Comparison of ENCODE assay signal across 8 cellular contexts in the genomic region with DNA sequence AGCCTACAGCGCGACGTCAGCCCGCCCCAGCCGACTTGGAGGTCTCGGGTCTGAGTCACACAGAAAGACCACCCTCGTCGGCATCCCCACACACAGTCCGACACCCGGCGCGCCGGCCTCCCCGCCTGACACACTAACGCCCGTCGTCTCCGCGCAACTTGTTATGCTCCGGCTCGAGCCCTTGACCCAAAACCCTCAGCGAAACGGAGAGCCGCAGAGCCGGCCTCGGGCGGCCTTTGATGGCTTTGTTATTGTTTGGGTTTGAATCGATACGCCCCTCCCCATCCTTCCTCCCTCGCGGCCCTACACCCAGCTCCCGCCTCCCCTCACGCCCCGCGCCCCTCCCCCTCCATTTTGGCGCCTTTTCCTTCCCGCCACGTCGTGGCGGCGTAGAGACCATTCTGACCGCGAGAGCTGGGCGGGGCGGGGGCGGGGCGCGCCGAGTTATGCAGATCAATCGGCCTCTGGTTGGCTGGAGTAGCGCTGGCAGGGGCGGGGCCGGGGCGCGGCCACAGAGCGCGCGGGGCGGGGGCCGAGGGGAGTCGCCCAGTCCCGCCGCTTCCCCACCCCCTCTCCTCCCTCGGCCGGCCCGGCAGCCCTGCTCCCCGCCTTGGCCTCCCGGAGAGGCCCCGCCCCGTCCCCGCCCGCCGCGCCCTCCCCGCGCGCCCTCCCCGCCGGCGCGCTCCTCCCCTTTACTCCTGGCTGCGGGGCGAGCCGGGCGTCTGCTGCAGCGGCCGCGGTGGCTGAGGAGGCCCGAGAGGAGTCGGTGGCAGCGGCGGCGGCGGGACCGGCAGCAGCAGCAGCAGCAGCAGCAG. TPM values are rescaled to one million over a fixed set of nuclear protein-coding genes. Genes with fewer than 3 reads are reported as not detected.
DNase-seq lines count a peak whose midpoint lies in the region; TF ChIP-seq lines count a peak whose summit lies in the region.

Gene PIM1, plus strand, starts transcription at position 695 of the 815 bp plus-strand sequence. CDS start 424 bp downstream, outside the sequence.

- CTCF ChIA-PET in SK-N-SH (lab: Yijun Ruan, JAX): interaction anchor here (0.7 to 15.1 kb wide), 18 partner anchors 9 to 284 kb away, joined by 3 to 490 read pairs (median 10); partner anchors contain the start of gene C6orf89

- POLR2A ChIA-PET in SK-N-SH (lab: Yijun Ruan, JAX): interaction anchor here (0.9 to 3.3 kb wide), 5 partner anchors 39 to 184 kb away, joined by 3 to 27 read pairs (median 17); partner anchors contain the start of gene MTCH1

- peak; percentile 81 for DNase-seq in GF-D8 (lab: John Stamatoyannopoulos, UW)
- DNase-seq in HFF-Myc (ENCODE audit: extremely low read depth, low read depth): peak; percentile 70
- DNase-seq in NB4 (ENCODE audit: low read depth): peak; percentile 99
- DNase-seq in SK-N-SH: peak; percentile 99
- peak; percentile 100 for DNase-seq in activated naive CD4-positive, alpha-beta T cell treated with anti-CD3 and anti-CD28 coated beads, Interleukin-2, amount 50 U/mL, for 16 hours
- DNase-seq in germinal center (ENCODE audit: low spot score): peak; percentile 98
- DNase-seq in nucleus accumbens (lab: John Stamatoyannopoulos, UW): peak; percentile 77 to 100 (median 98)
- DNase-seq in superior temporal gyrus (ENCODE audit: extremely low spot score): peak; percentile 80

- no peak for TF ChIP-seq RAD21 in SK-N-SH (IDR thresholded peaks at IDR 0.05; ENCODE audit: low read length)

- H3K27me3 ChIP-seq in SK-N-SH (ENCODE audit: insufficient read depth): no peaks in the 10 kb centered on the region

- H3K79me2 ChIP-seq in SK-N-SH (ENCODE audit: insufficient read depth): peaks cover 29% of the 10 kb centered on the region

- H3K9me2 ChIP-seq in SK-N-SH: no peaks in the 10 kb centered on the region

- H3K9ac ChIP-seq in SK-N-SH: peak within 1 kb of the TSS; percentile 97

- H3K4me2 ChIP-seq in SK-N-SH: peak within 1 kb of the TSS; percentile 99

- WGBS in SK-N-SH (ENCODE audit: low lambda C conversion rate): under 1% methylated on average over 40 of the region's 95 CpGs

- peaks cover 17% of the 10 kb centered on the region for H4K20me1 ChIP-seq in SK-N-SH (ENCODE audit: insufficient read depth)

- H3K36me3 ChIP-seq in SK-N-SH (replicated peaks in 1 of 2; ENCODE audit: control insufficient read depth in 1 of 2, insufficient read depth in 2 of 2, low read length in 1 of 2): peaks cover 22 to 23% of the 10 kb centered on the region in 2 experiments

- H3F3A ChIP-seq in SK-N-SH (replicated peaks; ENCODE audit: insufficient read depth): peaks cover 9% of the 10 kb centered on the region

- TF ChIP-seq CTCF in HFF-Myc (IDR thresholded peaks at IDR 0.05; ENCODE audit: low read depth, low read length, missing control alignments) (no peak), NB4 (IDR thresholded peaks at IDR 0.05; ENCODE audit: low read depth, low read length) (no peak), SK-N-SH (IDR thresholded peaks at IDR 0.05) (no peak)

- no peaks in the 10 kb centered on the region for H3K9me3 ChIP-seq in SK-N-SH

- TF ChIP-seq EP300 in SK-N-SH (IDR thresholded peaks at IDR 0.05; ENCODE audit: borderline replicate concordance in 1 of 2, low read depth in 1 of 2, low read length in 1 of 2): peak in 1 of 2 experiments; percentile 31; a peak in 1 of 4 replicates

- TF ChIP-seq POLR2A in NB4 (IDR thresholded peaks at IDR 0.05; ENCODE audit: extremely low read depth, insufficient read length): peak; percentile 29

- H3K4me1 ChIP-seq in SK-N-SH (ENCODE audit: control insufficient read depth in 1 of 2, insufficient read depth in 2 of 2, low read depth in 1 of 2, low read length in 1 of 2): peaks cover 4 to 19% of the 10 kb centered on the region in 2 experiments; a peak in 3 of 4 replicates

- peak within 1 kb of the TSS; percentile 88 to 95 for H3K27ac ChIP-seq in SK-N-SH (ENCODE audit: low read depth in 2 of 2, low read length in 1 of 2)

- peak within 1 kb of the TSS; percentile 54 for H2AFZ ChIP-seq in SK-N-SH (ENCODE audit: low read depth)

- H3K4me3 ChIP-seq in HFF-Myc (replicated peaks; ENCODE audit: low read depth, low read length) (peak within 1 kb of the TSS; percentile 80), NB4 (ENCODE audit: low read depth, low read length) (peak within 1 kb of the TSS; percentile 63), SK-N-SH (ENCODE audit: low read depth in 2 of 2, low read length in 1 of 2) (peak within 1 kb of the TSS; percentile 89 to 93)

TF ChIP-seq in SK-N-SH, 30 proteins besides CTCF, POLR2A, EP300 and RAD21:
- TF ChIP-seq, protein P1, sequence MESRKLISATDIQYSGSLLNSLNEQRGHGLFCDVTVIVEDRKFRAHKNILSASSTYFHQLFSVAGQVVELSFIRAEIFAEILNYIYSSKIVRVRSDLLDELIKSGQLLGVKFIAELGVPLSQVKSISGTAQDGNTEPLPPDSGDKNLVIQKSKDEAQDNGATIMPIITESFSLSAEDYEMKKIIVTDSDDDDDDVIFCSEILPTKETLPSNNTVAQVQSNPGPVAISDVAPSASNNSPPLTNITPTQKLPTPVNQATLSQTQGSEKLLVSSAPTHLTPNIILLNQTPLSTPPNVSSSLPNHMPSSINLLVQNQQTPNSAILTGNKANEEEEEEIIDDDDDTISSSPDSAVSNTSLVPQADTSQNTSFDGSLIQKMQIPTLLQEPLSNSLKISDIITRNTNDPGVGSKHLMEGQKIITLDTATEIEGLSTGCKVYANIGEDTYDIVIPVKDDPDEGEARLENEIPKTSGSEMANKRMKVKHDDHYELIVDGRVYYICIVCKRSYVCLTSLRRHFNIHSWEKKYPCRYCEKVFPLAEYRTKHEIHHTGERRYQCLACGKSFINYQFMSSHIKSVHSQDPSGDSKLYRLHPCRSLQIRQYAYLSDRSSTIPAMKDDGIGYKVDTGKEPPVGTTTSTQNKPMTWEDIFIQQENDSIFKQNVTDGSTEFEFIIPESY (IDR thresholded peaks at IDR 0.05; ENCODE audit: borderline replicate concordance, low read depth): peak; percentile 66; the same call in 1 of the 2 replicates
- no peak for TF ChIP-seq YY1 (IDR thresholded peaks at IDR 0.05; ENCODE audit: low read depth)
- no peak for TF ChIP-seq MEF2A (IDR thresholded peaks at IDR 0.05; ENCODE audit: borderline replicate concordance, low read depth)
- TF ChIP-seq PBX3 (IDR thresholded peaks at IDR 0.05): no peak
- TF ChIP-seq EZH2phosphoT487 (IDR thresholded peaks at IDR 0.05; ENCODE audit: borderline replicate concordance, low read depth): no peak
- TF ChIP-seq GATA2 (CRISPR knock-in tag; IDR thresholded peaks at IDR 0.05): no peak
- 0 out of 2 replicates have a peak, but pooled peaks have one; percentile 27 for TF ChIP-seq POLR2AphosphoS5 (IDR thresholded peaks at IDR 0.05; ENCODE audit: low read depth, low read length)
- peak; percentile 12; the same call in 1 of the 2 replicates for TF ChIP-seq TCF12 (IDR thresholded peaks at IDR 0.05)
- TF ChIP-seq CHD2 (IDR thresholded peaks at IDR 0.05; ENCODE audit: low read length, partially characterized antibody): peak; percentile 78
- peak; percentile 81 for TF ChIP-seq MAX (IDR thresholded peaks at IDR 0.05; ENCODE audit: low read depth)
- peak; percentile 63; the same call in 1 of the 2 replicates for TF ChIP-seq RXRA (IDR thresholded peaks at IDR 0.05; ENCODE audit: borderline replicate concordance, low read depth)
- TF ChIP-seq FOXM1 (IDR thresholded peaks at IDR 0.05; ENCODE audit: low read depth): peak; percentile 91
- peak; percentile 29 for TF ChIP-seq NFIC (IDR thresholded peaks at IDR 0.05; ENCODE audit: borderline replicate concordance)
- TF ChIP-seq USF1 (IDR thresholded peaks at IDR 0.05; ENCODE audit: borderline replicate concordance, low read depth): no peak
- TF ChIP-seq ELF1 (IDR thresholded peaks at IDR 0.05): no peak
- TF ChIP-seq TEAD4 (IDR thresholded peaks at IDR 0.05; ENCODE audit: borderline replicate concordance, insufficient read depth): no peak
- peak; percentile 60 for TF ChIP-seq TAF1 (IDR thresholded peaks at IDR 0.05; ENCODE audit: borderline replicate concordance, low read depth, low read length)
- peak; percentile 50 for TF ChIP-seq SIN3A (IDR thresholded peaks at IDR 0.05; ENCODE audit: borderline replicate concordance, low read depth, low read length)
- TF ChIP-seq USF2 (IDR thresholded peaks at IDR 0.05; ENCODE audit: borderline replicate concordance, low read depth, low read length): no peak

RNA-seq across cellular contexts. Expression of gene PIM1, which starts in this region (rescaled TPM):
- polyA plus RNA-seq in SK-N-SH (2012; rRNA removed): 33.9 and 35.3 TPM in 2 replicates
- 18.9 and 20.6 TPM in 2 replicates for polyA plus RNA-seq in SK-N-SH (2012; cell fraction: cytosol; rRNA removed)
- 90.2 and 138 TPM in 2 replicates for polyA plus RNA-seq in SK-N-SH (2012; cell fraction: nucleus; rRNA removed)

Comparison
In these comparisons a context has a peak if more than half of its experiments do, and no peak if none do; other contexts are left out.
1. Peak in every context shown above with its lines: DNase-seq, H3K4me3 ChIP-seq and H3K27ac ChIP-seq.